11 cellular contexts compared by ENCODE assay signal in genomic region chr14:95353007-95353406, GRCh38.
"Had no signal": no experiment of that assay in that cellular context is flagged by ENCODE, and none has a peak within 500 bp of the region (broad histone marks: within the 10 kb centered on the region; RNA-seq: fewer than 3 reads in every experiment).

No MANE protein-coding gene starts in this region.

- H3K4me3 ChIP-seq: GM23338, K562 had no signal

- H3K27ac Mint-ChIP-seq: GM23338, H9, HFFc6 had no signal

- H3K27ac ChIP-seq: HL-60 had no signal

- FAIRE-seq: H1, H54, K562 had no signal

- DNase-seq: H9, HCEC 1CT, HFFc6, IMR-90, Kasumi-1, KG1 had no signal

- H3K4me3 Mint-ChIP-seq: GM23338, H9, HFFc6 had no signal

- H3K4me2 ChIP-seq: GM23338 had no signal

- ATAC-seq: GM23338, K562 had no signal
